In the genomic region with DNA sequence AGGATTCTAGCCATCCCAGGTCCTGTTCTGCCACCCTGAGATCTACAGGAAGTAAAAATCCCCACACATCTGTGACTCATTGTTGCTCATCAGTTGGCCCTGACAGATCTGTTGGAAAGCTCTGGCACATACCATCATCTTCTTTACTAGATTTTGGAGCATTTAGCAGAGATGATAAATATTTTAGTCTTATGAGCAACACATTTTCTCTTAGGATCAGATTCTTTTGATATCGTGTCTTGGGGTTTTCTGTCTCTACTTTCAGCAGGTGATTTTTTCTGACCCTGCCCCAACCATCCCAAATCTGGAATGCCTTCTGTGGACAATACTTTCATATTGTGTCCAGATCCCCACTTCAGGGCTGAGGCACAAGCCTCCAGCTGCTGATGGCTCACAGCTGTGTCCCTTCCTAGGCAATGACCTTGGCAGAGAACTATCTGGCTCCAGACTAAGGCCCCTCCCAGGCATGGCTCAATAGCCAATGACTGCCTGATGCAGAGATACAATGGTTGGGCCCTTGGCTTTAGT, we compare ENCODE assay signal across 10 cellular contexts.
DNase-seq lines count a peak whose midpoint lies in the region; ATAC-seq, FAIRE-seq and TF ChIP-seq lines count a peak whose summit lies in the region.
"Had no signal": no experiment of that assay in that cellular context is flagged by ENCODE, and none has a peak within 500 bp of the region (broad histone marks: within the 10 kb centered on the region; RNA-seq: fewer than 3 reads in every experiment).

No MANE protein-coding gene starts in this region.

- H3K9me3 ChIP-seq in A673 (ENCODE audit: low read depth, low read length, poor library complexity, severe bottlenecking) (no peaks in the 10 kb centered on the region), colonic mucosa (no peaks in the 10 kb centered on the region), lower lobe of right lung (no peaks in the 10 kb centered on the region)

- BruUV-seq in A673 (replicated peaks; lab: Mats Ljungman, UMichigan) = no TSS peak

- H3K27me3 ChIP-seq in A673 (replicated peaks; ENCODE audit: insufficient read depth, low read depth, low read length, poor library complexity) (no peaks in the 10 kb centered on the region), colonic mucosa (no peaks in the 10 kb centered on the region), lower lobe of right lung (ENCODE audit: low read depth) (no peaks in the 10 kb centered on the region)

- TF ChIP-seq CTCF in A673 (conservative IDR thresholded peaks at IDR 0.05; ENCODE audit: low read depth, low read length) (no peak), colonic mucosa (IDR thresholded peaks at IDR 0.05) (no peak), lower lobe of right lung (IDR thresholded peaks at IDR 0.05) (no peak)

- POLR2A ChIA-PET in A673 (lab: Charles Lee; ENCODE audit: low non-redundant PET) = no interaction called here

- H3K27ac ChIP-seq in A673 (ENCODE audit: low read depth, low read length, poor library complexity, severe bottlenecking) = no peak overlapping the region
- H3K27ac ChIP-seq in colonic mucosa = peak overlapping the region; percentile 24
- H3K27ac ChIP-seq in lower lobe of right lung = peak overlapping the region; percentile 65

- FAIRE-seq in HTR-8/SVneo (lab: Jason Lieb, UNC) = no peak

- H3K4me3 ChIP-seq in A673 (ENCODE audit: low read depth, low read length, poor library complexity, severe bottlenecking) (no peak overlapping the region), colonic mucosa (no peak overlapping the region), lower lobe of right lung (no peak overlapping the region)

- DNase-seq in A673 (ENCODE audit: low spot score) (peak; percentile 35), HTR-8/SVneo (ENCODE audit: insufficient read length, low spot score) (peak; percentile 36), colonic mucosa (no peak), lower lobe of right lung (no peak), HuH-7 (ENCODE audit: low spot score) (no peak), NCI-H1048 (lab: John Stamatoyannopoulos, UW) (no peak), AML-193 (lab: John Stamatoyannopoulos, UW) (no peak)
- DNase-seq: Kasumi-1, T-helper 9 cell had no signal

- H3K36me3 ChIP-seq in A673 (ENCODE audit: insufficient read depth, low read length, poor library complexity, severe bottlenecking) (no peaks in the 10 kb centered on the region), colonic mucosa (no peaks in the 10 kb centered on the region), lower lobe of right lung (no peaks in the 10 kb centered on the region)

- intact Hi-C loops in A673 (cut with micrococcal nuclease; ENCODE audit: unreplicated experiment) (no loop called here), colonic mucosa (cut with DNase I) (no loop called here), lower lobe of right lung (cut with DNase I) (no loop called here)

- ATAC-seq in lower lobe of right lung = peak; percentile 61 to 64
- ATAC-seq in GM21528 (IDR thresholded peaks at IDR 0.05; ENCODE audit: low FRiP score, unreplicated experiment) = no peak

- H3K4me1 ChIP-seq in A673 (ENCODE audit: insufficient read depth, low read length, poor library complexity, severe bottlenecking) = no peaks in the 10 kb centered on the region
- H3K4me1 ChIP-seq in colonic mucosa = no peaks in the 10 kb centered on the region
- H3K4me1 ChIP-seq in lower lobe of right lung = peaks cover 19% of the 10 kb centered on the region

- no peak overlapping the region for H3K9ac ChIP-seq in colonic mucosa (ENCODE audit: low read depth in 2 of 2, low read length in 2 of 2)

- CTCF ChIA-PET in A673 (lab: Charles Lee) = no interaction called here

Comparison
In these comparisons a context has a peak if more than half of its experiments do, and no peak if none do; other contexts are left out.
1. DNase-seq: peak in A673 (single experiment) and HTR-8/SVneo (single experiment); none in colonic mucosa (single experiment), lower lobe of right lung (single experiment), HuH-7 (single experiment), NCI-H1048 (single experiment) and AML-193 (0 of 2).